27 cellular contexts compared by ENCODE assay signal in genomic region chrX:35339796-35340195, GRCh38.
DNase-seq lines count a peak whose midpoint lies in the region; ATAC-seq and TF ChIP-seq lines count a peak whose summit lies in the region.
"Had no signal": no experiment of that assay in that cellular context is flagged by ENCODE, and none has a peak within 500 bp of the region (broad histone marks: within the 10 kb centered on the region; RNA-seq: fewer than 3 reads in every experiment).

No MANE protein-coding gene starts in this region.

- no peak for TF ChIP-seq POLR2A in breast epithelium (IDR thresholded peaks at IDR 0.05)

- 92% methylated on average over 3 of the region's 3 CpGs for WGBS in mesenchymal stem cell

- H2BK15ac ChIP-seq in mesenchymal stem cell (ENCODE audit: low read depth, poor library complexity, severe bottlenecking) = no peak overlapping the region

- DNase-seq in MCF 10A (ENCODE audit: unreplicated experiment) = peak; percentile 33
- no peak for DNase-seq in breast epithelium (ENCODE audit: low spot score in 2 of 2)
- peak; percentile 0 for DNase-seq in astrocyte of the spinal cord (ENCODE audit: low read depth, low spot score)
- DNase-seq in mesenchymal stem cell = peak; percentile 0
- DNase-seq in stromal cell of bone marrow (ENCODE audit: low read depth) = peak; percentile 2
- DNase-seq in NCI-H1105 (lab: John Stamatoyannopoulos, UW) = no peak
- no peak for DNase-seq in pons (ENCODE audit: low spot score)
- DNase-seq: DMS153, DND-41, HFFc6, MV-4-11, NCI-H1417, NCI-H1694, NCI-H2081 treated with DMSO at 0.1 percent for 48 hours, NCI-H2171, NCI-H226, NCI-H510A, NCI-H69, SIG-M5, SK-N-SH had no signal

- no TSS peak for BruUV-seq in MCF 10A (replicated peaks; lab: Mats Ljungman, UMichigan)

- no peak overlapping the region for H2BK5ac ChIP-seq in mesenchymal stem cell (ENCODE audit: low read depth, low read length, poor library complexity, severe bottlenecking)

- H3K4me1 ChIP-seq in breast epithelium = no peaks in the 10 kb centered on the region
- no peaks in the 10 kb centered on the region for H3K4me1 ChIP-seq in mesenchymal stem cell (ENCODE audit: control insufficient read depth, insufficient read depth, low read depth, low read length)
- H3K4me1 ChIP-seq: HAP-1 had no signal

- no peak overlapping the region for H2BK12ac ChIP-seq in mesenchymal stem cell (ENCODE audit: low read length in 2 of 2)

- H3K27me3 ChIP-seq in breast epithelium (no peaks in the 10 kb centered on the region), mesenchymal stem cell (ENCODE audit: control insufficient read depth in 1 of 2, insufficient read depth in 1 of 2, low read length in 2 of 2) (no peaks in the 10 kb centered on the region)

- no peaks in the 10 kb centered on the region for H3K79me1 ChIP-seq in mesenchymal stem cell (replicated peaks; ENCODE audit: low read length, poor library complexity, severe bottlenecking)

- H3K4me2 ChIP-seq in mesenchymal stem cell (ENCODE audit: low read length, poor library complexity, severe bottlenecking) = no peak overlapping the region
- H3K4me2 ChIP-seq: KMS-11, SK-N-SH had no signal

- POLR2A ChIA-PET in MCF 10A (lab: Yijun Ruan, JAX) = interaction anchor here (0.6 to 1.1 kb wide), 2 partner anchors 70 to 102 kb away, joined by 3 read pairs; no protein-coding TSS in a partner anchor

- CTCF ChIA-PET in MCF 10A (lab: Yijun Ruan, JAX) = interaction anchor here (0.7 kb wide), 3 partner anchors 12 to 1602 kb away, joined by 3 to 5 read pairs (median 3); no protein-coding TSS in a partner anchor

- H3K36me3 Mint-ChIP-seq in MCF 10A (ENCODE audit: insufficient read depth, unreplicated experiment) = no peaks in the 10 kb centered on the region
- H3K36me3 Mint-ChIP-seq: IgD-negative memory B cell had no signal

- H4K8ac ChIP-seq in mesenchymal stem cell (ENCODE audit: low read length) = no peak overlapping the region

- in situ Hi-C loops in astrocyte of the spinal cord (cut with HindIII; ENCODE audit: low sequenced_read_pairs) = no loop called here

- no peak overlapping the region for H3K4me3 Mint-ChIP-seq in MCF 10A (ENCODE audit: unreplicated experiment)
- H3K4me3 Mint-ChIP-seq: IgD-negative memory B cell had no signal

- H3K4ac ChIP-seq in mesenchymal stem cell (ENCODE audit: low read depth in 1 of 2, low read length in 2 of 2) = no peak overlapping the region

- no peak overlapping the region for H2BK120ac ChIP-seq in mesenchymal stem cell (ENCODE audit: low read depth, low read length)

- H3K4me3 ChIP-seq in breast epithelium (no peak overlapping the region), astrocyte of the spinal cord (ENCODE audit: low read depth, low read length) (no peak overlapping the region), mesenchymal stem cell (ENCODE audit: insufficient read depth in 1 of 2, low read depth in 1 of 2, low read length in 2 of 2) (no peak overlapping the region)
- H3K4me3 ChIP-seq: HAP-1 had no signal

- H3K9me3 Mint-ChIP-seq in MCF 10A (ENCODE audit: unreplicated experiment) = no peaks in the 10 kb centered on the region
- H3K9me3 Mint-ChIP-seq: HFFc6 had no signal

- TF ChIP-seq CTCF in MCF 10A (IDR thresholded peaks at IDR 0.05; ENCODE audit: unreplicated experiment) (no peak), breast epithelium (IDR thresholded peaks at IDR 0.05) (no peak), astrocyte of the spinal cord (IDR thresholded peaks at IDR 0.05; ENCODE audit: low read depth, low read length) (no peak)

- peak overlapping the region; percentile 68 for H3K27ac Mint-ChIP-seq in MCF 10A (ENCODE audit: low read depth, unreplicated experiment)
- H3K27ac Mint-ChIP-seq: HFFc6, IgD-negative memory B cell had no signal

- H3K14ac ChIP-seq in mesenchymal stem cell (ENCODE audit: low read length in 2 of 2) = no peak overlapping the region

- no peak overlapping the region for H3K18ac ChIP-seq in mesenchymal stem cell (ENCODE audit: low read depth in 1 of 2, low read length in 2 of 2)

- no peak overlapping the region for H2AFZ ChIP-seq in mesenchymal stem cell (ENCODE audit: low read depth, low read length)

- H3K9ac ChIP-seq in mesenchymal stem cell (ENCODE audit: low read length) = no peak overlapping the region
- H3K9ac ChIP-seq: KMS-11, SK-N-SH had no signal

- H3K9me3 ChIP-seq in breast epithelium = no peaks in the 10 kb centered on the region
- H3K9me3 ChIP-seq in mesenchymal stem cell (ENCODE audit: control insufficient read depth, low read length) = no peaks in the 10 kb centered on the region
- H3K9me3 ChIP-seq: HAP-1, SK-N-SH had no signal

- no peak for ATAC-seq in GM19467 (IDR thresholded peaks at IDR 0.05; ENCODE audit: unreplicated experiment)
- ATAC-seq: Panc1 had no signal

- no peak overlapping the region for H4K91ac ChIP-seq in mesenchymal stem cell (ENCODE audit: low read length)

- peaks cover 25% of the 10 kb centered on the region for H3K27me3 Mint-ChIP-seq in MCF 10A (ENCODE audit: insufficient read depth, unreplicated experiment)
- H3K27me3 Mint-ChIP-seq: IgD-negative memory B cell had no signal

- intact Hi-C loops in MCF 10A (cut with micrococcal nuclease) = no loop called here
- intact Hi-C loops in breast epithelium (cut with DNase I; ENCODE audit: low total_unique reads) = no loop called here

- no peak overlapping the region for H3K23ac ChIP-seq in mesenchymal stem cell (ENCODE audit: low read length in 2 of 2)

- peaks cover 6% of the 10 kb centered on the region for H3K4me1 Mint-ChIP-seq in MCF 10A (ENCODE audit: insufficient read depth, unreplicated experiment)
- H3K4me1 Mint-ChIP-seq: IgD-negative memory B cell had no signal

- H2AK5ac ChIP-seq in mesenchymal stem cell (ENCODE audit: low read length, severe bottlenecking) = no peak overlapping the region

- H3K27ac ChIP-seq in breast epithelium (no peak overlapping the region), mesenchymal stem cell (ENCODE audit: low read length, poor library complexity, severe bottlenecking) (no peak overlapping the region)
- H3K27ac ChIP-seq: 22Rv1, HL-60, KMS-11 had no signal

- H3K36me3 ChIP-seq in breast epithelium (no peaks in the 10 kb centered on the region), mesenchymal stem cell (ENCODE audit: control insufficient read depth in 1 of 2, insufficient read depth in 2 of 2, low read depth in 1 of 2, low read length in 2 of 2) (no peaks in the 10 kb centered on the region)
- H3K36me3 ChIP-seq: HAP-1 had no signal

Comparison
In these comparisons a context has a peak if more than half of its experiments do, and no peak if none do; other contexts are left out.
1. DNase-seq: peak in MCF 10A (single experiment), astrocyte of the spinal cord (single experiment), mesenchymal stem cell (single experiment) and stromal cell of bone marrow (single experiment); none in breast epithelium (0 of 2), NCI-H1105 (single experiment) and pons (single experiment).